12 cellular contexts compared by ENCODE assay signal in the genomic region with DNA sequence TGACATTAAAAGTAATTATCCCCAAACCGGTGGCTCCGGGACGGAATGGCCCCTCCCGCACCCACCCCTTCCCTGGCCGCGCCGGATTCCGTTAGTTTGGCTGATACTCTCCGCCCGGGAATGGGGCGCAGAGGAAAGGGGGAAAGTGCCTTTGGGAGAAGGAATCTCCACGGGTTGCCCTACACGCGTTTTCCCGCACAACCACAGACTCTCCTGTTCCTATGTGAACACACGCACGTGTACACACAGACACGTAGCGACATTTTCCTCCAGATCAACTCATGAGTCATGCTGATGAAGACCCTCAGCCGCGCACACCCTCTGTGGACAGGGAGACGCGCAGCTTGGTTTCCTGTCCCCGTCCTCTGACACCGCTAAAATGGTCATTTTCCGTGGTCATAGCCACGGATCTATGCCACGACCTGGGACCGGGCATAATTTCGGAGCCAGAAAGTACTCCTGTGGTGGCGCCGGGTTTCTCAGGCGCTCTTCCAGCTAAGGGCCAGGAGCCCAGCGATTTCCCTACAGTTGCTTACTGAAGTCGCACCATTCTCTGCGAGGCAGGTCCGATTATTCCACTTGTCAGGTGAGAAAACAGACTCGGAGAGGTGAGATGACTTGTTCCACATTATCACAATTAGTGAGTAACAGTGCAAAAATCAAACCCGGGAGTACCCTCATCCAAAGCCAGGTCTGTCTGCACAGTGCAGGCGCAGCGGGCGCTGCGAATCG. TPM values are rescaled to one million over a fixed set of nuclear protein-coding genes. Genes with fewer than 3 reads are reported as not detected.
DNase-seq lines count a peak whose midpoint lies in the region; ATAC-seq lines count a peak whose summit lies in the region.
"Had no signal": no experiment of that assay in that cellular context is flagged by ENCODE, and none has a peak within 500 bp of the region (broad histone marks: within the 10 kb centered on the region; RNA-seq: fewer than 3 reads in every experiment).

No MANE protein-coding gene starts in this region.

- H3K36me3 Mint-ChIP-seq in activated T-cell treated with anti-CD3 and anti-CD28 coated beads, Interleukin-2, amount 50 U/mL, for 4 hours (ENCODE audit: insufficient read depth), result peaks cover 2% of the 10 kb centered on the region
- H3K36me3 Mint-ChIP-seq in activated CD4-positive, alpha-beta memory T cell treated with anti-CD3 and anti-CD28 coated beads for 36 hours, result peaks cover 2% of the 10 kb centered on the region
- no peaks in the 10 kb centered on the region for H3K36me3 Mint-ChIP-seq in stimulated activated naive CD8-positive, alpha-beta T cell treated with anti-CD3 and anti-CD28 coated beads, Interleukin-15, Interleukin-2, amounts not matched to agents 100 ng/mL and 50 ng/mL, for 24 hours (ENCODE audit: low read depth)
- H3K36me3 Mint-ChIP-seq: stimulated activated memory B cell treated with anti-CD40 and anti-IgM and Interleukin-4, amounts not matched to agents 10 μg/mL and 1 μg/mL and 100 μg/mL, for 72 hours had no signal

- H3K4me1 Mint-ChIP-seq in activated T-cell treated with anti-CD3 and anti-CD28 coated beads, Interleukin-2, amount 50 U/mL, for 4 hours (ENCODE audit: low read depth), result peaks cover 40% of the 10 kb centered on the region
- peaks cover 39% of the 10 kb centered on the region for H3K4me1 Mint-ChIP-seq in activated CD4-positive, alpha-beta memory T cell treated with anti-CD3 and anti-CD28 coated beads for 36 hours (ENCODE audit: low read depth)
- H3K4me1 Mint-ChIP-seq in stimulated activated naive CD8-positive, alpha-beta T cell treated with anti-CD3 and anti-CD28 coated beads, Interleukin-15, Interleukin-2, amounts not matched to agents 100 ng/mL and 50 ng/mL, for 24 hours (ENCODE audit: low read depth), result peaks cover 42% of the 10 kb centered on the region

- peak overlapping the region; percentile 16 for H3K27ac Mint-ChIP-seq in activated CD4-positive, alpha-beta memory T cell treated with anti-CD3 and anti-CD28 coated beads for 36 hours
- H3K27ac Mint-ChIP-seq in stimulated activated naive CD8-positive, alpha-beta T cell treated with anti-CD3 and anti-CD28 coated beads, Interleukin-15, Interleukin-2, amounts not matched to agents 100 ng/mL and 50 ng/mL, for 24 hours, result peak overlapping the region; percentile 19
- H3K27ac Mint-ChIP-seq: stimulated activated memory B cell treated with anti-CD40 and anti-IgM and Interleukin-4, amounts not matched to agents 10 μg/mL and 1 μg/mL and 100 μg/mL, for 72 hours had no signal

- intact Hi-C loops in activated CD4-positive, alpha-beta memory T cell treated with anti-CD3 and anti-CD28 coated beads for 36 hours (cut with micrococcal nuclease), result loop anchor here (10.0 kb wide), 2 partner anchors 278 to 538 kb away; a partner anchor contains a TSS

- ATAC-seq in activated T-cell treated with anti-CD3 and anti-CD28 coated beads, Interleukin-2, amount 50 U/mL, for 4 hours, result no peak
- ATAC-seq in GM18867 (IDR thresholded peaks at IDR 0.05; ENCODE audit: unreplicated experiment), result no peak
- ATAC-seq: stimulated activated memory B cell treated with anti-CD40 and anti-IgM and Interleukin-4, amounts not matched to agents 10 μg/mL and 1 μg/mL and 100 μg/mL, for 72 hours had no signal

- POLR2A ChIA-PET in activated CD4-positive, alpha-beta memory T cell treated with anti-CD3 and anti-CD28 coated beads for 36 hours (lab: Charles Lee), result no interaction called here

- H3K27me3 Mint-ChIP-seq in activated T-cell treated with anti-CD3 and anti-CD28 coated beads, Interleukin-2, amount 50 U/mL, for 4 hours (ENCODE audit: low read depth), result peaks cover 90% of the 10 kb centered on the region
- H3K27me3 Mint-ChIP-seq in activated CD4-positive, alpha-beta memory T cell treated with anti-CD3 and anti-CD28 coated beads for 36 hours, result peaks cover 84% of the 10 kb centered on the region
- H3K27me3 Mint-ChIP-seq in stimulated activated naive CD8-positive, alpha-beta T cell treated with anti-CD3 and anti-CD28 coated beads, Interleukin-15, Interleukin-2, amounts not matched to agents 100 ng/mL and 50 ng/mL, for 24 hours, result peaks cover 94% of the 10 kb centered on the region

- no peaks in the 10 kb centered on the region for H3K9me3 Mint-ChIP-seq in activated T-cell treated with anti-CD3 and anti-CD28 coated beads, Interleukin-2, amount 50 U/mL, for 4 hours
- no peaks in the 10 kb centered on the region for H3K9me3 Mint-ChIP-seq in activated CD4-positive, alpha-beta memory T cell treated with anti-CD3 and anti-CD28 coated beads for 36 hours
- H3K9me3 Mint-ChIP-seq in stimulated activated naive CD8-positive, alpha-beta T cell treated with anti-CD3 and anti-CD28 coated beads, Interleukin-15, Interleukin-2, amounts not matched to agents 100 ng/mL and 50 ng/mL, for 24 hours, result no peaks in the 10 kb centered on the region
- H3K9me3 Mint-ChIP-seq: stimulated activated memory B cell treated with anti-CD40 and anti-IgM and Interleukin-4, amounts not matched to agents 10 μg/mL and 1 μg/mL and 100 μg/mL, for 72 hours had no signal

- no peak overlapping the region for H3K4me3 Mint-ChIP-seq in activated T-cell treated with anti-CD3 and anti-CD28 coated beads, Interleukin-2, amount 50 U/mL, for 4 hours
- H3K4me3 Mint-ChIP-seq in activated CD4-positive, alpha-beta memory T cell treated with anti-CD3 and anti-CD28 coated beads for 36 hours, result no peak overlapping the region
- peak overlapping the region; percentile 52 for H3K4me3 Mint-ChIP-seq in stimulated activated naive CD8-positive, alpha-beta T cell treated with anti-CD3 and anti-CD28 coated beads, Interleukin-15, Interleukin-2, amounts not matched to agents 100 ng/mL and 50 ng/mL, for 24 hours
- H3K4me3 Mint-ChIP-seq: stimulated activated memory B cell treated with anti-CD40 and anti-IgM and Interleukin-4, amounts not matched to agents 10 μg/mL and 1 μg/mL and 100 μg/mL, for 72 hours had no signal

- CTCF ChIA-PET in activated CD4-positive, alpha-beta memory T cell treated with anti-CD3 and anti-CD28 coated beads for 36 hours (lab: Charles Lee), result no interaction called here

- DNase-seq in activated T-cell treated with anti-CD3 and anti-CD28 coated beads, Interleukin-2, amount 50 U/mL, for 48 hours, result peak; percentile 34 to 37
- DNase-seq in activated T-cell treated with anti-CD3 and anti-CD28 coated beads, Interleukin-2, amount 50 U/mL, for 4 hours, result no peak
- DNase-seq in activated CD4-positive, alpha-beta memory T cell treated with anti-CD3 and anti-CD28 coated beads for 36 hours, result no peak
- DNase-seq in iPS-NIHi11 (ENCODE audit: low spot score), result peak; percentile 18
- DNase-seq in stimulated activated CD8-positive, alpha-beta memory T cell treated with anti-CD3 and anti-CD28 coated beads, Interleukin-4, amount 100 ng/mL, for 48 hours, result no peak
- no peak for DNase-seq in foreskin melanocyte
- DNase-seq: AML-193; effector CD4-positive, alpha-beta T cell; Kasumi-1 had no signal

RNA-seq across cellular contexts. Expression of a gene that starts 4.0 kb away (rescaled TPM):
- not detected for total RNA-seq in activated T-cell treated with anti-CD3 and anti-CD28 coated beads, Interleukin-2, amount 50 U/mL, for 4 hours
- total RNA-seq in activated CD4-positive, alpha-beta memory T cell treated with anti-CD3 and anti-CD28 coated beads for 36 hours, result not detected

Comparison
In these comparisons a context has a peak if more than half of its experiments do, and no peak if none do; other contexts are left out.
1. DNase-seq: peak in activated T-cell treated with anti-CD3 and anti-CD28 coated beads, Interleukin-2, amount 50 U/mL, for 48 hours (2 of 2) and iPS-NIHi11 (single experiment); none in activated T-cell treated with anti-CD3 and anti-CD28 coated beads, Interleukin-2, amount 50 U/mL, for 4 hours (single experiment), activated CD4-positive, alpha-beta memory T cell treated with anti-CD3 and anti-CD28 coated beads for 36 hours (single experiment), stimulated activated CD8-positive, alpha-beta memory T cell treated with anti-CD3 and anti-CD28 coated beads, Interleukin-4, amount 100 ng/mL, for 48 hours (single experiment) and foreskin melanocyte (single experiment).